Comparison of ENCODE assay signal across 1 cellular context in genomic region chr7:98282727-98283126, GRCh38.
TF ChIP-seq lines count a peak whose summit lies in the region.

No MANE protein-coding gene starts in this region.

TF ChIP-seq in K562, 482 proteins besides CTCF, POLR2A, EP300 and RAD21 (continued from another document):
- TF ChIP-seq TFE3 (CRISPR knock-in tag; IDR thresholded peaks at IDR 0.05) = no peak
- TF ChIP-seq NR0B1 (IDR thresholded peaks at IDR 0.05; ENCODE audit: partially characterized antibody) = no peak
- TF ChIP-seq SMAD4 (CRISPR knock-in tag; conservative IDR thresholded peaks at IDR 0.05) = no peak
- no peak for TF ChIP-seq SMAD2 (IDR thresholded peaks at IDR 0.05; ENCODE audit: low read depth, low read length)
- TF ChIP-seq SFPQ (IDR thresholded peaks at IDR 0.05; ENCODE audit: low read depth, low read length) = no peak
TF ChIP-seq in K562: peak in this region for 0.
